8 cellular contexts compared by ENCODE assay signal in the genomic region with DNA sequence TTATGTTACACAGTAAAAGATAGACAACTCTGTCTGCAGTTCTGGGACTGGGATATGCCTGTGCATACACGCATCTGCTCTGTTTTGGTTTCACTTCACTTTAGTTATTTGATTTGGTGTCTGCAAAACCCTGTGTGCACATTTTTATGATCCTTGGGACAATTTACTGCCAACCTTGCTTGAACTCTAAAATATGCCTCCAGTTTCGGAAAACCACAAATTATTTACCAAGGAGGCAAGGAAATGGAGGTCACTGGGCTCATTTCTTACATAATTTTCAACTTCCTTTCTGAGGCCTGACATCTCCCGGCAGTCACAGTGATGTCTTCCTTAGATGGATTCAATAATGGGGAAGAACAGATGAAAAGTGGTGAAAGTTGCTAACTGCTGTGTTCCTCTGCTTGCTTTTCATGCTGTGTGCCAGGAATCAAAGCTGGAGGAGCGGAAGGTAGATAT.
DNase-seq lines count a peak whose midpoint lies in the region; ATAC-seq and TF ChIP-seq lines count a peak whose summit lies in the region.

No MANE protein-coding gene starts in this region.

- dilution Hi-C loops in IMR-90 (cut with HindIII; ENCODE audit: low sequenced_read_pairs, unreplicated experiment): no loop called here

- TF ChIP-seq EP300 in gastroesophageal sphincter (IDR thresholded peaks at IDR 0.05): no peak

- DNase-seq in AG10803 (ENCODE audit: low read depth): peak; percentile 60
- DNase-seq in IMR-90: no peak
- DNase-seq in upper lobe of right lung: no peak
- no peak for DNase-seq in cerebellum (ENCODE audit: low spot score)
- no peak for DNase-seq in activated CD8-positive, alpha-beta memory T cell treated with anti-CD3 and anti-CD28 coated beads, Interleukin-2, amount 50 U/mL, for 48 hours
- DNase-seq in progenitor cell of endocrine pancreas (ENCODE audit: low spot score, unreplicated experiment): no peak

- H3K4me3 ChIP-seq in AG10803 (ENCODE audit: low read length) (peak overlapping the region; percentile 34), IMR-90 (ENCODE audit: insufficient read depth, low read depth, low read length) (peak overlapping the region; percentile 36; the same call in 1 of the 2 replicates), gastroesophageal sphincter (peak overlapping the region in 1 of 2 donors; percentile 16), upper lobe of right lung (peak overlapping the region; percentile 6)

- no peak overlapping the region for H3K4me3 Mint-ChIP-seq in progenitor cell of endocrine pancreas (ENCODE audit: low read depth)

- H3K36me3 ChIP-seq in IMR-90 (ENCODE audit: control insufficient read depth, insufficient read depth, low read length): no peaks in the 10 kb centered on the region
- H3K36me3 ChIP-seq in gastroesophageal sphincter: no peaks in the 10 kb centered on the region
- no peaks in the 10 kb centered on the region for H3K36me3 ChIP-seq in upper lobe of right lung

- peak overlapping the region in 1 of 2 experiments; percentile 41; a peak in 2 of 4 replicates for H4K8ac ChIP-seq in IMR-90 (ENCODE audit: low read depth in 2 of 2, low read length in 2 of 2)

- BruUV-seq in IMR-90 (replicated peaks; lab: Mats Ljungman, UMichigan): no TSS peak

- H4K5ac ChIP-seq in IMR-90 (ENCODE audit: low read depth, low read length): peak overlapping the region; percentile 97

- H2AK9ac ChIP-seq in IMR-90 (replicated peaks; ENCODE audit: low read depth, low read length, poor library complexity): no peak overlapping the region

- H3K27ac Mint-ChIP-seq in progenitor cell of endocrine pancreas: no peak overlapping the region

- no peak overlapping the region for H4K91ac ChIP-seq in IMR-90 (ENCODE audit: insufficient read depth, low read depth, low read length)

- in situ Hi-C loops in IMR-90 (cut with MboI; ENCODE audit: low sequenced_read_pairs): no loop called here

- no peaks in the 10 kb centered on the region for H3K36me3 Mint-ChIP-seq in progenitor cell of endocrine pancreas (ENCODE audit: insufficient read depth)

- H2AFZ ChIP-seq in IMR-90 (replicated peaks; ENCODE audit: low read length, poor library complexity): peak overlapping the region; percentile 71

- no peaks in the 10 kb centered on the region for H4K20me1 ChIP-seq in IMR-90 (ENCODE audit: insufficient read depth, low read length)

- no peak overlapping the region for H2BK5ac ChIP-seq in IMR-90 (ENCODE audit: low read depth, low read length, poor library complexity, severe bottlenecking)

- no peak for TF ChIP-seq CTCF in AG10803 (conservative IDR thresholded peaks at IDR 0.05; ENCODE audit: low read length)
- no peak for TF ChIP-seq CTCF in IMR-90 (conservative IDR thresholded peaks at IDR 0.05; ENCODE audit: low read depth, low read length)
- TF ChIP-seq CTCF in gastroesophageal sphincter (IDR thresholded peaks at IDR 0.05): no peak
- no peak for TF ChIP-seq CTCF in upper lobe of right lung (IDR thresholded peaks at IDR 0.05)
- no peak for TF ChIP-seq CTCF in progenitor cell of endocrine pancreas (IDR thresholded peaks at IDR 0.05; ENCODE audit: unreplicated experiment)

- TF ChIP-seq POLR2A in IMR-90 (IDR thresholded peaks at IDR 0.05; ENCODE audit: low read depth, low read length) (no peak), gastroesophageal sphincter (IDR thresholded peaks at IDR 0.05) (no peak)

- H3K23ac ChIP-seq in IMR-90 (ENCODE audit: low read depth, low read length): peak overlapping the region; percentile 13; the same call in 1 of the 2 replicates

- no peak overlapping the region for H2BK15ac ChIP-seq in IMR-90 (ENCODE audit: low read depth, low read length)

- no peaks in the 10 kb centered on the region for H3K27me3 Mint-ChIP-seq in progenitor cell of endocrine pancreas

- TF ChIP-seq RAD21 in IMR-90 (IDR thresholded peaks at IDR 0.05; ENCODE audit: low read length): no peak

- no peak overlapping the region for H3K14ac ChIP-seq in IMR-90 (replicated peaks; ENCODE audit: low read depth, low read length)

- H3K9me1 ChIP-seq in IMR-90 (ENCODE audit: insufficient read depth, low read length): no peaks in the 10 kb centered on the region

- no peak overlapping the region for H3K9ac ChIP-seq in IMR-90 (ENCODE audit: low read depth, low read length)

- WGBS in IMR-90 (ENCODE audit: extremely low coverage in 2 of 2, insufficient read length in 1 of 2), 2 experiments: no CpG with 5 or more reads among the region's 4 CpGs
- WGBS in gastroesophageal sphincter (ENCODE audit: low coverage in 1 of 2), 2 donors: 45 to 62% methylated on average over 3 to 4 of the region's 4 CpGs

- H3K56ac ChIP-seq in IMR-90 (ENCODE audit: extremely low read depth, insufficient read depth, low read length): no peak overlapping the region

- no peaks in the 10 kb centered on the region for H3K9me3 ChIP-seq in IMR-90 (ENCODE audit: control insufficient read depth, insufficient read depth, low read length)
- peaks cover 0 to 25% (median 0%) of the 10 kb centered on the region in 3 donors for H3K9me3 ChIP-seq in gastroesophageal sphincter
- no peaks in the 10 kb centered on the region for H3K9me3 ChIP-seq in upper lobe of right lung

- no peak overlapping the region for H2BK20ac ChIP-seq in IMR-90 (ENCODE audit: low read depth, low read length)

- POLR2A ChIA-PET in IMR-90 (lab: Charles Lee; ENCODE audit: unreplicated experiment): no interaction called here

- H3K4me2 ChIP-seq in IMR-90 (ENCODE audit: low read depth, low read length): peak overlapping the region; percentile 94

- H3K27me3 ChIP-seq in IMR-90 (ENCODE audit: control insufficient read depth, insufficient read depth, low read length): no peaks in the 10 kb centered on the region
- H3K27me3 ChIP-seq in gastroesophageal sphincter: no peaks in the 10 kb centered on the region
- no peaks in the 10 kb centered on the region for H3K27me3 ChIP-seq in upper lobe of right lung

- CTCF ChIA-PET in IMR-90 (lab: Yijun Ruan, JAX): no interaction called here

- no peaks in the 10 kb centered on the region for H3K79me1 ChIP-seq in IMR-90 (ENCODE audit: low read depth in 1 of 2, low read length in 2 of 2)

- intact Hi-C loops in IMR-90 (cut with micrococcal nuclease): no loop called here
- intact Hi-C loops in upper lobe of right lung (cut with DNase I): no loop called here

- H3K9me3 Mint-ChIP-seq in progenitor cell of endocrine pancreas (ENCODE audit: low read depth): peaks cover 6% of the 10 kb centered on the region

- H2AK5ac ChIP-seq in IMR-90 (ENCODE audit: low read depth, low read length): no peak overlapping the region

- peaks cover 2% of the 10 kb centered on the region; the same call in 1 of the 2 replicates for H3K4me1 ChIP-seq in IMR-90 (ENCODE audit: control insufficient read depth, insufficient read depth, low read length)
- no peaks in the 10 kb centered on the region for H3K4me1 ChIP-seq in gastroesophageal sphincter
- H3K4me1 ChIP-seq in upper lobe of right lung: no peaks in the 10 kb centered on the region

- H3K27ac ChIP-seq in IMR-90 (ENCODE audit: insufficient read depth, low read length): peak overlapping the region; percentile 28; the same call in 1 of the 2 replicates
- no peak overlapping the region for H3K27ac ChIP-seq in gastroesophageal sphincter
- H3K27ac ChIP-seq in upper lobe of right lung: peak overlapping the region; percentile 37

- H3K18ac ChIP-seq in IMR-90 (ENCODE audit: low read depth, low read length): peak overlapping the region; percentile 83; the same call in 1 of the 2 replicates

- no peak overlapping the region for H3K4ac ChIP-seq in IMR-90 (ENCODE audit: low read depth, low read length)

- no peak overlapping the region for H2BK120ac ChIP-seq in IMR-90 (ENCODE audit: low read depth, low read length)

- ATAC-seq in GM21390 (IDR thresholded peaks at IDR 0.05; ENCODE audit: unreplicated experiment) (peak; percentile 77), IMR-90 (ENCODE audit: low read depth) (peak; percentile 63), gastroesophageal sphincter (peak; percentile 55), upper lobe of right lung (peak; percentile 80)

- H3K4me1 Mint-ChIP-seq in progenitor cell of endocrine pancreas (ENCODE audit: low read depth): no peaks in the 10 kb centered on the region

TF ChIP-seq in IMR-90, 13 proteins besides CTCF, POLR2A, EP300 and RAD21:
- TF ChIP-seq MXI1 (IDR thresholded peaks at IDR 0.05; ENCODE audit: borderline replicate concordance, low read depth, low read length) (no peak), FOS (IDR thresholded peaks at IDR 0.05; ENCODE audit: low read depth, low read length) (no peak), NFE2L2 (IDR thresholded peaks at IDR 0.05; ENCODE audit: low read depth, low read length) (no peak), CEBPB (IDR thresholded peaks at IDR 0.05; ENCODE audit: low read depth, low read length) (no peak), BHLHE40 (IDR thresholded peaks at IDR 0.05; ENCODE audit: low read depth, low read length) (no peak), MAFK (IDR thresholded peaks at IDR 0.05; ENCODE audit: low read depth, low read length) (no peak), RFX5 (IDR thresholded peaks at IDR 0.05; ENCODE audit: low read depth, low read length) (no peak)
- TF ChIP-seq, protein P1, sequence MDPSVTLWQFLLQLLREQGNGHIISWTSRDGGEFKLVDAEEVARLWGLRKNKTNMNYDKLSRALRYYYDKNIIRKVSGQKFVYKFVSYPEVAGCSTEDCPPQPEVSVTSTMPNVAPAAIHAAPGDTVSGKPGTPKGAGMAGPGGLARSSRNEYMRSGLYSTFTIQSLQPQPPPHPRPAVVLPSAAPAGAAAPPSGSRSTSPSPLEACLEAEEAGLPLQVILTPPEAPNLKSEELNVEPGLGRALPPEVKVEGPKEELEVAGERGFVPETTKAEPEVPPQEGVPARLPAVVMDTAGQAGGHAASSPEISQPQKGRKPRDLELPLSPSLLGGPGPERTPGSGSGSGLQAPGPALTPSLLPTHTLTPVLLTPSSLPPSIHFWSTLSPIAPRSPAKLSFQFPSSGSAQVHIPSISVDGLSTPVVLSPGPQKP (IDR thresholded peaks at IDR 0.05; ENCODE audit: borderline replicate concordance, low read depth, low read length): no peak
- TF ChIP-seq, protein P2, sequence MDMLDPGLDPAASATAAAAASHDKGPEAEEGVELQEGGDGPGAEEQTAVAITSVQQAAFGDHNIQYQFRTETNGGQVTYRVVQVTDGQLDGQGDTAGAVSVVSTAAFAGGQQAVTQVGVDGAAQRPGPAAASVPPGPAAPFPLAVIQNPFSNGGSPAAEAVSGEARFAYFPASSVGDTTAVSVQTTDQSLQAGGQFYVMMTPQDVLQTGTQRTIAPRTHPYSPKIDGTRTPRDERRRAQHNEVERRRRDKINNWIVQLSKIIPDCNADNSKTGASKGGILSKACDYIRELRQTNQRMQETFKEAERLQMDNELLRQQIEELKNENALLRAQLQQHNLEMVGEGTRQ (IDR thresholded peaks at IDR 0.05; ENCODE audit: low read depth, low read length): no peak

Comparison
In these comparisons a context has a peak if more than half of its experiments do, and no peak if none do; other contexts are left out.
1. H3K27ac ChIP-seq: peak in IMR-90 (single experiment) and upper lobe of right lung (single experiment); none in gastroesophageal sphincter (0 of 4).
2. Peak in every context shown above with its lines, with median percentiles within 50 percentile points of each other: ATAC-seq.